ENCODE assay signal across 16 cellular contexts in the genomic region with DNA sequence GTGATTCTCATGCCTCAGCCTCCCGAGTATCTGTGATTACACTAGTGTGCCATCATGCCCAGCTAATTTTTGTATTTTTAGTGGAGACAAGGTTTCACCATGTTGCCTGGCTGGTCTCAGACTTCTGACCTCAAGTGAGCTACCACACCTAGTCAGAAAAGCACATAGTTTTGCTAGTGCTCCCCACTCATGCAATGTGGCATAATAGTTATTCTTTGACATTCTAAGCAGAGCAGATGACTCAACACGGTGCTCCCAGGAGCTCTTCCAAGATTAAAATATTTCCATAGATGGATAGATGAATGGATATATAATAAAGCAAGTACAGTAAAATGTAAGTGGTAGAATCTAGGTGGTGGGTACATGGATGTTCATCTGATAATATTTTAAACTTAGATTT.
"Had no signal": no experiment of that assay in that cellular context is flagged by ENCODE, and none has a peak within 500 bp of the region (broad histone marks: within the 10 kb centered on the region; RNA-seq: fewer than 3 reads in every experiment).

No MANE protein-coding gene starts in this region.

- H3K4me3 Mint-ChIP-seq: activated CD8-positive, alpha-beta T cell treated with anti-CD3 and anti-CD28 coated beads for 36 hours; activated T-helper 1 cell treated with anti-CD3 and anti-CD28 coated beads, Interleukin-12 subunit alpha, Interleukin-12 subunit beta, Interleukin-2, Interleukin-4 antibody, amounts not matched to agents 30 ng/mL and 10 ng/mL and 1 ng/mL, durations not matched to agents 14 hours and 24 hours and 36 hours; central memory CD8-positive, alpha-beta T cell; neural crest cell; stimulated activated naive CD8-positive, alpha-beta T cell treated with anti-CD3 and anti-CD28 coated beads, Interleukin-15, amount 100 ng/mL, for 72 hours had no signal

- H3K27me3 Mint-ChIP-seq: activated CD8-positive, alpha-beta T cell treated with anti-CD3 and anti-CD28 coated beads for 36 hours; central memory CD8-positive, alpha-beta T cell; stimulated activated naive CD8-positive, alpha-beta T cell treated with anti-CD3 and anti-CD28 coated beads, Interleukin-15, amount 100 ng/mL, for 72 hours had no signal

- H3K27ac Mint-ChIP-seq: activated CD8-positive, alpha-beta T cell treated with anti-CD3 and anti-CD28 coated beads for 36 hours; activated T-helper 1 cell treated with anti-CD3 and anti-CD28 coated beads, Interleukin-12 subunit alpha, Interleukin-12 subunit beta, Interleukin-2, Interleukin-4 antibody, amounts not matched to agents 30 ng/mL and 10 ng/mL and 1 ng/mL, durations not matched to agents 14 hours and 24 hours and 36 hours; stimulated activated naive CD8-positive, alpha-beta T cell treated with anti-CD3 and anti-CD28 coated beads, Interleukin-15, amount 100 ng/mL, for 72 hours had no signal

- H3K9me3 Mint-ChIP-seq: activated CD8-positive, alpha-beta T cell treated with anti-CD3 and anti-CD28 coated beads for 36 hours; activated T-helper 1 cell treated with anti-CD3 and anti-CD28 coated beads, Interleukin-12 subunit alpha, Interleukin-12 subunit beta, Interleukin-2, Interleukin-4 antibody, amounts not matched to agents 30 ng/mL and 10 ng/mL and 1 ng/mL, durations not matched to agents 14 hours and 24 hours and 36 hours; central memory CD8-positive, alpha-beta T cell; stimulated activated naive CD8-positive, alpha-beta T cell treated with anti-CD3 and anti-CD28 coated beads, Interleukin-15, amount 100 ng/mL, for 72 hours had no signal

- ATAC-seq: activated CD8-positive, alpha-beta T cell treated with anti-CD3 and anti-CD28 coated beads for 36 hours; gastrocnemius medialis; heart right ventricle; stimulated activated naive CD8-positive, alpha-beta T cell treated with anti-CD3 and anti-CD28 coated beads, Interleukin-15, amount 100 ng/mL, for 72 hours had no signal

- H3K27ac ChIP-seq: gastrocnemius medialis, heart right ventricle, left ventricle myocardium inferior, thoracic aorta had no signal

- H3K9me3 ChIP-seq: gastrocnemius medialis, left ventricle myocardium inferior, thoracic aorta had no signal

- H3K4me1 ChIP-seq: gastrocnemius medialis had no signal

- H3K4me3 ChIP-seq: gastrocnemius medialis, heart right ventricle, left ventricle myocardium inferior, thoracic aorta had no signal

- H3K36me3 ChIP-seq: gastrocnemius medialis, heart right ventricle, left ventricle myocardium inferior, thoracic aorta had no signal

- H3K27me3 ChIP-seq: gastrocnemius medialis, heart right ventricle had no signal

- FAIRE-seq: keratinocyte had no signal

- DNase-seq: activated CD4-positive, alpha-beta T cell treated with anti-CD3 and anti-CD28 coated beads for 1 hour; activated CD8-positive, alpha-beta memory T cell treated with anti-CD3 and anti-CD28 coated beads, Interleukin-2, amount 50 U/mL, for 48 hours; activated CD8-positive, alpha-beta T cell treated with anti-CD3 and anti-CD28 coated beads for 36 hours; activated naive CD4-positive, alpha-beta T cell; gastrocnemius medialis; heart right ventricle; left ventricle myocardium inferior; mesenchymal stem cell; stimulated activated CD4-positive, alpha-beta T cell treated with anti-CD3 and anti-CD28 coated beads, Interleukin-4, amount 100 ng/mL, for 4 hours; stimulated activated naive CD8-positive, alpha-beta T cell treated with anti-CD3 and anti-CD28 coated beads, Interleukin-15, amount 100 ng/mL, for 72 hours; T1000 had no signal

- H3K4me1 Mint-ChIP-seq: stimulated activated naive CD8-positive, alpha-beta T cell treated with anti-CD3 and anti-CD28 coated beads, Interleukin-15, amount 100 ng/mL, for 72 hours had no signal
